Comparison of ENCODE assay signal across 8 cellular contexts in genomic region chr17:8382052-8382879, GRCh38. TPM values are rescaled to one million over a fixed set of nuclear protein-coding genes. Genes with fewer than 3 reads are reported as not detected.
DNase-seq lines count a peak whose midpoint lies in the region; ATAC-seq and TF ChIP-seq lines count a peak whose summit lies in the region.

No MANE protein-coding gene starts in this region.

- H3K27ac Mint-ChIP-seq in MCF 10A (ENCODE audit: low read depth, unreplicated experiment) (peak overlapping the region; percentile 100), mesothelial cell of epicardium (peak overlapping the region; percentile 98)

- H3K36me3 ChIP-seq in BE2C: peaks cover 48% of the 10 kb centered on the region
- peaks cover 53% of the 10 kb centered on the region for H3K36me3 ChIP-seq in HUES64 (ENCODE audit: insufficient read depth, low read length)

- H3K36me3 Mint-ChIP-seq in MCF 10A (ENCODE audit: insufficient read depth, unreplicated experiment) (peaks cover 61% of the 10 kb centered on the region), mesothelial cell of epicardium (peaks cover 23% of the 10 kb centered on the region)

- H3K9me3 ChIP-seq in BE2C (no peaks in the 10 kb centered on the region), HUES64 (ENCODE audit: insufficient read depth, low read depth, low read length) (no peaks in the 10 kb centered on the region)

- H3K4me1 Mint-ChIP-seq in MCF 10A (ENCODE audit: insufficient read depth, unreplicated experiment) (peaks cover 23% of the 10 kb centered on the region), mesothelial cell of epicardium (peaks cover 40% of the 10 kb centered on the region)

- CTCF ChIA-PET in MCF 10A (lab: Yijun Ruan, JAX): interaction anchor here (0.6 to 1.8 kb wide), 14 partner anchors 9 to 1195 kb away, joined by 3 to 6 read pairs (median 4); partner anchors contain the start of gene RNF222

- intact Hi-C loops in MCF 10A (cut with micrococcal nuclease): loop anchor here (2.0 to 5.0 kb wide), 4 partner anchors 55 to 320 kb away; partner anchors contain the start of gene HES7

- 13% methylated on average over 26 of the region's 27 CpGs for WGBS in HUES64

- ATAC-seq in HG02852 (IDR thresholded peaks at IDR 0.05; ENCODE audit: unreplicated experiment): no peak

- peak overlapping the region; percentile 83 for H3K27ac ChIP-seq in HUES64 (ENCODE audit: low read depth, low read length)

- H3K4me3 Mint-ChIP-seq in MCF 10A (ENCODE audit: unreplicated experiment): peak overlapping the region; percentile 97
- peak overlapping the region; percentile 99 for H3K4me3 Mint-ChIP-seq in mesothelial cell of epicardium

- peak overlapping the region; percentile 99 for H3K9ac ChIP-seq in HUES64 (ENCODE audit: low read depth, low read length)

- no peaks in the 10 kb centered on the region for H3K27me3 ChIP-seq in BE2C
- no peaks in the 10 kb centered on the region for H3K27me3 ChIP-seq in HUES64 (ENCODE audit: insufficient read depth, low read length)

- POLR2A ChIA-PET in MCF 10A (lab: Yijun Ruan, JAX): interaction anchor here (0.7 to 3.2 kb wide), 25 partner anchors 11 to 1193 kb away, joined by 3 to 28 read pairs (median 5); partner anchors contain the start of genes AURKB, NDEL1, PFAS and RANGRF

- DNase-seq in BE2C (no peak), MCF 10A (ENCODE audit: unreplicated experiment) (no peak), mesothelial cell of epicardium (ENCODE audit: low spot score in 2 of 2, unreplicated experiment in 2 of 2) (no peak), amygdala (lab: John Stamatoyannopoulos, UW) (no peak), COR-L47 (lab: John Stamatoyannopoulos, UW) (no peak), T1000 (lab: John Stamatoyannopoulos, UW) (no peak)

- TF ChIP-seq CTCF in BE2C (IDR thresholded peaks at IDR 0.05; ENCODE audit: low read depth, low read length): no peak
- TF ChIP-seq CTCF in MCF 10A (IDR thresholded peaks at IDR 0.05; ENCODE audit: unreplicated experiment): no peak
- TF ChIP-seq CTCF in mesothelial cell of epicardium (IDR thresholded peaks at IDR 0.05; ENCODE audit: unreplicated experiment): no peak

- peak overlapping the region; percentile 89 for H3K4me3 ChIP-seq in BE2C (ENCODE audit: low read depth, low read length)
- peak overlapping the region; percentile 91 for H3K4me3 ChIP-seq in HUES64 (ENCODE audit: low read length)

- H3K4me1 ChIP-seq in BE2C (no peaks in the 10 kb centered on the region), HUES64 (ENCODE audit: insufficient read depth, low read length) (peaks cover 18% of the 10 kb centered on the region; the same call in 1 of the 2 replicates)

- H3K27me3 Mint-ChIP-seq in MCF 10A (ENCODE audit: insufficient read depth, unreplicated experiment): no peaks in the 10 kb centered on the region
- no peaks in the 10 kb centered on the region for H3K27me3 Mint-ChIP-seq in mesothelial cell of epicardium (ENCODE audit: low read depth)

- H3K9me3 Mint-ChIP-seq in MCF 10A (ENCODE audit: unreplicated experiment): no peaks in the 10 kb centered on the region
- no peaks in the 10 kb centered on the region for H3K9me3 Mint-ChIP-seq in mesothelial cell of epicardium

- TSS peak; percentile 68 for BruUV-seq in MCF 10A (replicated peaks; lab: Mats Ljungman, UMichigan)

RNA-seq across cellular contexts. Expression of gene RPL26, which starts 0.7 kb away (rescaled TPM):
- polyA plus RNA-seq in BE2C (2012; ENCODE audit: insufficient read depth, insufficient read length, low read depth): 620 TPM
- polyA plus RNA-seq in HUES64 (2013, experiment 1 of 2): 2,163 TPM
- 2,377 TPM for polyA plus RNA-seq in HUES64 (2013, experiment 2 of 2)
- 3,179 and 3,524 TPM in 2 replicates for total RNA-seq in MCF 10A (2022)
- total RNA-seq in mesothelial cell of epicardium: 1,879 to 1,981 TPM (median 1,947 TPM) in 3 replicates

RNA-seq across cellular contexts. Expression of gene RNF222, which starts 15.4 kb away (rescaled TPM):
- not detected for polyA plus RNA-seq in BE2C (2012; ENCODE audit: insufficient read depth, insufficient read length, low read depth)
- not detected for polyA plus RNA-seq in HUES64 (2013, experiment 1 of 2)
- not detected for polyA plus RNA-seq in HUES64 (2013, experiment 2 of 2)
- total RNA-seq in MCF 10A (2022) (not detected in 2 replicates), mesothelial cell of epicardium (not detected in 3 replicates)

RNA-seq across cellular contexts. Expression of gene ODF4, which starts 42.6 kb away (rescaled TPM):
- polyA plus RNA-seq in BE2C (2012; ENCODE audit: insufficient read depth, insufficient read length, low read depth): not detected
- polyA plus RNA-seq in HUES64 (2013, experiment 1 of 2): not detected
- polyA plus RNA-seq in HUES64 (2013, experiment 2 of 2): not detected
- total RNA-seq in MCF 10A (2022) (not detected in 2 replicates), mesothelial cell of epicardium (not detected in 3 replicates)

RNA-seq across cellular contexts. Expression of gene NDEL1, which starts 53.4 kb away (rescaled TPM):
- 21.7 TPM for polyA plus RNA-seq in BE2C (2012; ENCODE audit: insufficient read depth, insufficient read length, low read depth)
- polyA plus RNA-seq in HUES64 (2013, experiment 1 of 2): 17.3 TPM
- polyA plus RNA-seq in HUES64 (2013, experiment 2 of 2): 19.9 TPM
- total RNA-seq in MCF 10A (2022) (95.3 and 112 TPM in 2 replicates), mesothelial cell of epicardium (60.2 to 63.3 TPM (median 61.2 TPM) in 3 replicates)
